Comparison of ENCODE assay signal across 12 cellular contexts in the genomic region with DNA sequence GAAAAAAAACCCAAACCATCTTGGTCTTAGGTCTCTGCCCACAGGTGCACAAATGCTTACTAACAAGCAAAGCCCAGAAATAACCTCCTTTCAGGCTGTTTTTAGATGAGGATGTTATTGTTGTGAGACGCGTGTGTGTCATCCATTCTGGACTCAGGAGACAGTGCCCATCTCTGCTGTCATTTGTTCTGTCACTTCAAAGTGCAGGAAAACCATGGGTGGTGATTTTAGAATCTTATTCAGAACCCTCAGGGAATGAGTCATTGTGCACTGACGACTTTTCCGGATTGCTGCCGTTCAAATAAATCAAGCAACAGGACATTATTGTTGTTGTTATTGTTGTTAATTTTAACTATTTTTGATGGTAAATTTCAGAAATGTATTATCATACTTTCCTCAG.
DNase-seq lines count a peak whose midpoint lies in the region; ATAC-seq and TF ChIP-seq lines count a peak whose summit lies in the region.
"Had no signal": no experiment of that assay in that cellular context is flagged by ENCODE, and none has a peak within 500 bp of the region (broad histone marks: within the 10 kb centered on the region; RNA-seq: fewer than 3 reads in every experiment).

No MANE protein-coding gene starts in this region.

- TF ChIP-seq CTCF in astrocyte of the spinal cord (IDR thresholded peaks at IDR 0.05; ENCODE audit: low read depth, low read length) (no peak), brain microvascular endothelial cell (IDR thresholded peaks at IDR 0.05; ENCODE audit: low read depth, low read length, missing control alignments) (no peak)

- no peak overlapping the region for H3K27ac Mint-ChIP-seq in activated naive CD4-positive, alpha-beta T cell treated with anti-CD3 and anti-CD28 coated beads, Interleukin-2, amount 50 U/mL, for 72 hours
- H3K27ac Mint-ChIP-seq in stimulated activated effector memory CD8-positive, alpha-beta T cell treated with anti-CD3 and anti-CD28 coated beads, Interleukin-12 subunit alpha, Interleukin-12 subunit beta, amount 100 ng/mL, for 72 hours: no peak overlapping the region
- H3K27ac Mint-ChIP-seq: natural killer cell had no signal

- H3K4me3 ChIP-seq in astrocyte of the spinal cord (ENCODE audit: low read depth, low read length): no peak overlapping the region
- no peak overlapping the region for H3K4me3 ChIP-seq in brain microvascular endothelial cell (ENCODE audit: low read depth, low read length)

- peak; percentile 73 to 87 for ATAC-seq in activated naive CD4-positive, alpha-beta T cell treated with anti-CD3 and anti-CD28 coated beads, Interleukin-2, amount 50 U/mL, for 72 hours
- ATAC-seq in stimulated activated effector memory CD8-positive, alpha-beta T cell treated with anti-CD3 and anti-CD28 coated beads, Interleukin-12 subunit alpha, Interleukin-12 subunit beta, amount 100 ng/mL, for 72 hours: peak; percentile 95
- ATAC-seq in GM18858 (IDR thresholded peaks at IDR 0.05; ENCODE audit: unreplicated experiment): no peak
- ATAC-seq: natural killer cell had no signal

- H3K36me3 ChIP-seq in brain microvascular endothelial cell (replicated peaks): no peaks in the 10 kb centered on the region

- no peaks in the 10 kb centered on the region for H3K27me3 ChIP-seq in brain microvascular endothelial cell (replicated peaks)

- DNase-seq in activated naive CD4-positive, alpha-beta T cell treated with anti-CD3 and anti-CD28 coated beads, Interleukin-2, amount 50 U/mL, for 72 hours (ENCODE audit: low spot score in 2 of 2): no peak
- no peak for DNase-seq in activated naive CD4-positive, alpha-beta T cell (lab: John Stamatoyannopoulos, UW)
- DNase-seq in LHCN-M2 (ENCODE audit: low read depth): peak; percentile 54
- DNase-seq in astrocyte of the spinal cord (ENCODE audit: low read depth, low spot score): peak; percentile 33
- DNase-seq in stimulated activated effector memory CD8-positive, alpha-beta T cell treated with anti-CD3 and anti-CD28 coated beads, Interleukin-12 subunit alpha, Interleukin-12 subunit beta, amount 100 ng/mL, for 72 hours (ENCODE audit: low spot score in 2 of 2): no peak
- no peak for DNase-seq in NCI-H446 treated with DMSO at 0.1 percent for 48 hours (lab: John Stamatoyannopoulos, UW)
- DNase-seq in brain microvascular endothelial cell: no peak
- DNase-seq: natural killer cell, NCI-H2171, OCI-M1, T1000 had no signal

- in situ Hi-C loops in astrocyte of the spinal cord (cut with HindIII; ENCODE audit: low sequenced_read_pairs) (no loop called here), brain microvascular endothelial cell (cut with HindIII; ENCODE audit: low pct_ligation_motif_present, low sequenced_read_pairs) (no loop called here)

- H3K4me1 Mint-ChIP-seq in stimulated activated effector memory CD8-positive, alpha-beta T cell treated with anti-CD3 and anti-CD28 coated beads, Interleukin-12 subunit alpha, Interleukin-12 subunit beta, amount 100 ng/mL, for 72 hours: peaks cover 19% of the 10 kb centered on the region
- H3K4me1 Mint-ChIP-seq: natural killer cell had no signal

- no peaks in the 10 kb centered on the region for H3K9me3 Mint-ChIP-seq in activated naive CD4-positive, alpha-beta T cell treated with anti-CD3 and anti-CD28 coated beads, Interleukin-2, amount 50 U/mL, for 72 hours
- H3K9me3 Mint-ChIP-seq in stimulated activated effector memory CD8-positive, alpha-beta T cell treated with anti-CD3 and anti-CD28 coated beads, Interleukin-12 subunit alpha, Interleukin-12 subunit beta, amount 100 ng/mL, for 72 hours: no peaks in the 10 kb centered on the region

- H3K27ac ChIP-seq in brain microvascular endothelial cell: no peak overlapping the region

- H3K36me3 Mint-ChIP-seq in activated naive CD4-positive, alpha-beta T cell treated with anti-CD3 and anti-CD28 coated beads, Interleukin-2, amount 50 U/mL, for 72 hours: peaks cover 0 to 9% of the 10 kb centered on the region in 2 donors
- no peaks in the 10 kb centered on the region for H3K36me3 Mint-ChIP-seq in stimulated activated effector memory CD8-positive, alpha-beta T cell treated with anti-CD3 and anti-CD28 coated beads, Interleukin-12 subunit alpha, Interleukin-12 subunit beta, amount 100 ng/mL, for 72 hours
- H3K36me3 Mint-ChIP-seq: natural killer cell had no signal

- H3K4me3 Mint-ChIP-seq in stimulated activated effector memory CD8-positive, alpha-beta T cell treated with anti-CD3 and anti-CD28 coated beads, Interleukin-12 subunit alpha, Interleukin-12 subunit beta, amount 100 ng/mL, for 72 hours: no peak overlapping the region
- H3K4me3 Mint-ChIP-seq: natural killer cell had no signal

Comparison
In these comparisons a context has a peak if more than half of its experiments do, and no peak if none do; other contexts are left out.
1. DNase-seq: peak in LHCN-M2 (single experiment) and astrocyte of the spinal cord (single experiment); none in activated naive CD4-positive, alpha-beta T cell treated with anti-CD3 and anti-CD28 coated beads, Interleukin-2, amount 50 U/mL, for 72 hours (0 of 2), activated naive CD4-positive, alpha-beta T cell (0 of 4), stimulated activated effector memory CD8-positive, alpha-beta T cell treated with anti-CD3 and anti-CD28 coated beads, Interleukin-12 subunit alpha, Interleukin-12 subunit beta, amount 100 ng/mL, for 72 hours (0 of 2), NCI-H446 treated with DMSO at 0.1 percent for 48 hours (single experiment) and brain microvascular endothelial cell (single experiment).